ENCODE assay signal across 9 cellular contexts in the genomic region with DNA sequence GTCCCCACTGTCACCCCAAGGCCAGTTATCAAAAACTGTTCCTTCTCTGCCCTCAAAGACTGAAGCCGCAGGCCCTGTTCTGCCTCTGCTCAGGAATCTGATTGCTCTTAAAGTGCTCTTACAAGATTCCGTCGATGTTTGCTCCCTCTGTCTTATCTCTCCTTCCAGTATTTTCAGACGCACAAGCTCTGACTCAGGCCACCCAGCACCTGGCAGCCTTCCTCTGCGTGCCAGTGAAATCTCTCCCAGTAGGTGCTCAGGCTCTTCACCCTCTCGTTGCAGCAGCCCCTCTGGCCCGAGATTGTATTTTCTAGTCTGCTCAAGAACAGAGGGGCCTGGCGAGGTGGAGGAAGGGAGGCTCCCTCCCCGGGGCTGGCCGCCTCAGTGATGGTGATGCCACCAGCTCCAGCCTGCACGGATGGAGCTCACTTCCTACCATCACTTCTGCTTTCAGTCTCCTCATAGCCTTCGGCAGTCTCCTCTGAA.
DNase-seq lines count a peak whose midpoint lies in the region; ATAC-seq lines count a peak whose summit lies in the region.
"Had no signal": no experiment of that assay in that cellular context is flagged by ENCODE, and none has a peak within 500 bp of the region (broad histone marks: within the 10 kb centered on the region; RNA-seq: fewer than 3 reads in every experiment).

No MANE protein-coding gene starts in this region.

- no peaks in the 10 kb centered on the region for H3K27me3 Mint-ChIP-seq in activated T-cell treated with anti-CD3 and anti-CD28 coated beads, Interleukin-2, amount 50 U/mL, for 72 hours (ENCODE audit: low read depth)
- H3K27me3 Mint-ChIP-seq in T-cell: no peaks in the 10 kb centered on the region
- no peaks in the 10 kb centered on the region for H3K27me3 Mint-ChIP-seq in stimulated activated naive B cell treated with anti-CD40 and anti-IgM and Interleukin-4, amounts not matched to agents 10 μg/mL and 1 μg/mL and 100 μg/mL, for 72 hours

- H3K4me1 Mint-ChIP-seq in activated T-cell treated with anti-CD3 and anti-CD28 coated beads, Interleukin-2, amount 50 U/mL, for 72 hours (ENCODE audit: low read depth): peaks cover 45% of the 10 kb centered on the region
- peaks cover 40 to 54% (median 41%) of the 10 kb centered on the region in 3 donors for H3K4me1 Mint-ChIP-seq in T-cell
- peaks cover 26 to 44% of the 10 kb centered on the region in 2 donors for H3K4me1 Mint-ChIP-seq in stimulated activated naive B cell treated with anti-CD40 and anti-IgM and Interleukin-4, amounts not matched to agents 10 μg/mL and 1 μg/mL and 100 μg/mL, for 72 hours

- DNase-seq in activated T-cell treated with anti-CD3 and anti-CD28 coated beads, Interleukin-2, amount 50 U/mL, for 72 hours: no peak
- DNase-seq in activated T-cell treated with anti-CD3 and anti-CD28 coated beads, Interleukin-2, amount 50 U/mL, for 1 hour: no peak
- no peak for DNase-seq in T-cell
- DNase-seq in germinal center (ENCODE audit: low spot score): peak; percentile 16
- peak; percentile 35 for DNase-seq in stimulated activated naive B cell treated with anti-CD40 and anti-IgM and Interleukin-4, amounts not matched to agents 10 μg/mL and 1 μg/mL and 100 μg/mL, for 72 hours
- DNase-seq in NCI-H526 treated with DMSO at 0.1 percent for 48 hours (lab: John Stamatoyannopoulos, UW): no peak
- DNase-seq: MG63 had no signal

- peak overlapping the region; percentile 16 for H3K27ac Mint-ChIP-seq in activated T-cell treated with anti-CD3 and anti-CD28 coated beads, Interleukin-2, amount 50 U/mL, for 72 hours
- H3K27ac Mint-ChIP-seq in T-cell: peak overlapping the region; percentile 36 to 65
- peak overlapping the region; percentile 97 for H3K27ac Mint-ChIP-seq in stimulated activated naive B cell treated with anti-CD40 and anti-IgM and Interleukin-4, amounts not matched to agents 10 μg/mL and 1 μg/mL and 100 μg/mL, for 72 hours

- H3K36me3 Mint-ChIP-seq in activated T-cell treated with anti-CD3 and anti-CD28 coated beads, Interleukin-2, amount 50 U/mL, for 72 hours (ENCODE audit: insufficient read depth in 2 of 2): peaks cover 8 to 16% of the 10 kb centered on the region in 2 donors
- peaks cover 34% of the 10 kb centered on the region for H3K36me3 Mint-ChIP-seq in T-cell
- H3K36me3 Mint-ChIP-seq in stimulated activated naive B cell treated with anti-CD40 and anti-IgM and Interleukin-4, amounts not matched to agents 10 μg/mL and 1 μg/mL and 100 μg/mL, for 72 hours: peaks cover 25 to 50% of the 10 kb centered on the region in 2 donors

- no peak for ATAC-seq in activated T-cell treated with anti-CD3 and anti-CD28 coated beads, Interleukin-2, amount 50 U/mL, for 72 hours (replicated peaks in 1 of 2)
- ATAC-seq in T-cell (replicated peaks in 1 of 4) (peak in 1 of 4 experiments; percentile 14), GM19397 (IDR thresholded peaks at IDR 0.05; ENCODE audit: unreplicated experiment) (no peak), GM19324 (IDR thresholded peaks at IDR 0.05; ENCODE audit: low FRiP score, unreplicated experiment) (no peak)
- ATAC-seq in stimulated activated naive B cell treated with anti-CD40 and anti-IgM and Interleukin-4, amounts not matched to agents 10 μg/mL and 1 μg/mL and 100 μg/mL, for 72 hours (replicated peaks): peak; percentile 86 to 88

- H3K9me3 Mint-ChIP-seq in activated T-cell treated with anti-CD3 and anti-CD28 coated beads, Interleukin-2, amount 50 U/mL, for 72 hours: no peaks in the 10 kb centered on the region
- H3K9me3 Mint-ChIP-seq in T-cell: no peaks in the 10 kb centered on the region
- peaks cover 0 to 2% of the 10 kb centered on the region in 2 donors for H3K9me3 Mint-ChIP-seq in stimulated activated naive B cell treated with anti-CD40 and anti-IgM and Interleukin-4, amounts not matched to agents 10 μg/mL and 1 μg/mL and 100 μg/mL, for 72 hours

- CTCF ChIA-PET in T-cell (lab: Charles Lee): no interaction called here

- H3K4me3 Mint-ChIP-seq in activated T-cell treated with anti-CD3 and anti-CD28 coated beads, Interleukin-2, amount 50 U/mL, for 72 hours: no peak overlapping the region
- H3K4me3 Mint-ChIP-seq in T-cell: no peak overlapping the region
- peak overlapping the region; percentile 64 to 67 for H3K4me3 Mint-ChIP-seq in stimulated activated naive B cell treated with anti-CD40 and anti-IgM and Interleukin-4, amounts not matched to agents 10 μg/mL and 1 μg/mL and 100 μg/mL, for 72 hours

- POLR2A ChIA-PET in T-cell (lab: Charles Lee): interaction anchor here (0.5 to 0.6 kb wide), 2 partner anchors 45 to 122 kb away, joined by 3 to 6 read pairs; no protein-coding TSS in a partner anchor

Comparison
In these comparisons a context has a peak if more than half of its experiments do, and no peak if none do; other contexts are left out.
1. ATAC-seq: peak in stimulated activated naive B cell treated with anti-CD40 and anti-IgM and Interleukin-4, amounts not matched to agents 10 μg/mL and 1 μg/mL and 100 μg/mL, for 72 hours (2 of 2); none in activated T-cell treated with anti-CD3 and anti-CD28 coated beads, Interleukin-2, amount 50 U/mL, for 72 hours (0 of 2), GM19397 (single experiment) and GM19324 (single experiment).
2. DNase-seq: peak in germinal center (single experiment) and stimulated activated naive B cell treated with anti-CD40 and anti-IgM and Interleukin-4, amounts not matched to agents 10 μg/mL and 1 μg/mL and 100 μg/mL, for 72 hours (single experiment); none in activated T-cell treated with anti-CD3 and anti-CD28 coated beads, Interleukin-2, amount 50 U/mL, for 72 hours (0 of 2), activated T-cell treated with anti-CD3 and anti-CD28 coated beads, Interleukin-2, amount 50 U/mL, for 1 hour (single experiment), T-cell (0 of 34) and NCI-H526 treated with DMSO at 0.1 percent for 48 hours (single experiment).
3. H3K27ac Mint-ChIP-seq: peak in every context shown above with its lines; median percentile 97 in stimulated activated naive B cell treated with anti-CD40 and anti-IgM and Interleukin-4, amounts not matched to agents 10 μg/mL and 1 μg/mL and 100 μg/mL, for 72 hours; 50 in T-cell; 16 in activated T-cell treated with anti-CD3 and anti-CD28 coated beads, Interleukin-2, amount 50 U/mL, for 72 hours.
4. H3K4me3 Mint-ChIP-seq: peak in stimulated activated naive B cell treated with anti-CD40 and anti-IgM and Interleukin-4, amounts not matched to agents 10 μg/mL and 1 μg/mL and 100 μg/mL, for 72 hours (2 of 2); none in activated T-cell treated with anti-CD3 and anti-CD28 coated beads, Interleukin-2, amount 50 U/mL, for 72 hours (0 of 2) and T-cell (0 of 3).